Comparison of ENCODE assay signal across 13 cellular contexts in genomic region chr3:139620438-139620837, GRCh38. TPM values are rescaled to one million over a fixed set of nuclear protein-coding genes. Genes with fewer than 3 reads are reported as not detected.
DNase-seq lines count a peak whose midpoint lies in the region; TF ChIP-seq lines count a peak whose summit lies in the region.
"Had no signal": no experiment of that assay in that cellular context is flagged by ENCODE, and none has a peak within 500 bp of the region (broad histone marks: within the 10 kb centered on the region; RNA-seq: fewer than 3 reads in every experiment).

No MANE protein-coding gene starts in this region.

- H4K8ac ChIP-seq in neuronal stem cell (ENCODE audit: low read depth, low read length), result no peak overlapping the region

- H3K36me3 ChIP-seq in HEK293 (ENCODE audit: control insufficient read depth in 2 of 2, insufficient read depth in 1 of 2, low read length in 2 of 2) (no peaks in the 10 kb centered on the region), neuronal stem cell (replicated peaks in 1 of 2; ENCODE audit: control insufficient read depth in 2 of 2, insufficient read depth in 2 of 2, low read length in 2 of 2) (no peaks in the 10 kb centered on the region)
- H3K36me3 ChIP-seq: BE2C had no signal

- H3K9ac ChIP-seq in neuronal stem cell (ENCODE audit: low read depth, low read length, poor library complexity), result no peak overlapping the region

- WGBS in neuronal stem cell (ENCODE audit: extremely low coverage in 2 of 2, insufficient read length in 2 of 2, insufficient replicate concordance in 1 of 2), 2 donors, result no CpG with 5 or more reads among the region's 3 CpGs

- no peak overlapping the region for H2BK120ac ChIP-seq in neuronal stem cell (ENCODE audit: low read depth, low read length)

- no peak overlapping the region for H3K4me2 ChIP-seq in neuronal stem cell (ENCODE audit: insufficient read depth, low read length, poor library complexity, severe bottlenecking)
- H3K4me2 ChIP-seq: A549 had no signal

- no peak overlapping the region for H4K91ac ChIP-seq in neuronal stem cell (ENCODE audit: low read depth, low read length, poor library complexity)

- no peak overlapping the region for H3K23ac ChIP-seq in neuronal stem cell (ENCODE audit: low read depth, low read length, poor library complexity)

- no peak overlapping the region for H2BK15ac ChIP-seq in neuronal stem cell (ENCODE audit: low read length)

- no peak overlapping the region for H3K18ac ChIP-seq in neuronal stem cell (ENCODE audit: low read length)

- H3K4me3 ChIP-seq in HEK293 (ENCODE audit: low read depth, low read length), result no peak overlapping the region
- no peak overlapping the region for H3K4me3 ChIP-seq in epithelial cell of esophagus (ENCODE audit: low read length)
- no peak overlapping the region for H3K4me3 ChIP-seq in neuronal stem cell (ENCODE audit: low read length in 2 of 2)
- H3K4me3 ChIP-seq: A549 had no signal

- no peak overlapping the region for H2AK5ac ChIP-seq in neuronal stem cell (ENCODE audit: low read depth, low read length)

- CTCF ChIA-PET in HEK293 (lab: Yijun Ruan, JAX), result no interaction called here

- H2AFZ ChIP-seq in neuronal stem cell (ENCODE audit: low read length), result no peak overlapping the region

- no peaks in the 10 kb centered on the region for H3K9me3 ChIP-seq in HEK293 (ENCODE audit: control insufficient read depth, insufficient read depth, low read depth, low read length)
- no peaks in the 10 kb centered on the region for H3K9me3 ChIP-seq in neuronal stem cell (replicated peaks in 1 of 2; ENCODE audit: control insufficient read depth in 2 of 2, insufficient read depth in 1 of 2, low read depth in 1 of 2, low read length in 2 of 2)
- H3K9me3 ChIP-seq: A549, BE2C had no signal

- DNase-seq in DMS53 (lab: John Stamatoyannopoulos, UW) (peak; percentile 55), NCI-H69 (lab: John Stamatoyannopoulos, UW) (peak; percentile 35), epithelial cell of esophagus (ENCODE audit: low read depth) (peak; percentile 78), DMS79 treated with DMSO at 0.1 percent for 48 hours (lab: John Stamatoyannopoulos, UW) (no peak), SW480 (ENCODE audit: low spot score) (no peak), neuronal stem cell (ENCODE audit: low spot score) (no peak)
- DNase-seq: BE2C; CD4-positive, alpha-beta memory T cell; DMS153; IMR-90 had no signal

- H3K4me1 ChIP-seq in HEK293 (ENCODE audit: control insufficient read depth, insufficient read depth, low read length), result no peaks in the 10 kb centered on the region
- H3K4me1 ChIP-seq in neuronal stem cell (ENCODE audit: control insufficient read depth in 2 of 2, insufficient read depth in 1 of 2, low read depth in 1 of 2, low read length in 2 of 2), result no peaks in the 10 kb centered on the region
- H3K4me1 ChIP-seq: A549, BE2C had no signal

- H3K79me1 ChIP-seq in neuronal stem cell (ENCODE audit: low read depth, low read length), result no peaks in the 10 kb centered on the region

- no peak overlapping the region for H2BK12ac ChIP-seq in neuronal stem cell (ENCODE audit: low read length)

- no peak overlapping the region for H3K14ac ChIP-seq in neuronal stem cell (ENCODE audit: low read length)

- H3K27me3 ChIP-seq in neuronal stem cell (ENCODE audit: control insufficient read depth in 3 of 3, insufficient read depth in 3 of 3, low read depth in 1 of 3, low read length in 3 of 3), result no peaks in the 10 kb centered on the region
- H3K27me3 ChIP-seq: BE2C had no signal

- TF ChIP-seq CTCF in HEK293 (tag by site-specific recombination; IDR thresholded peaks at IDR 0.05) (no peak), epithelial cell of esophagus (IDR thresholded peaks at IDR 0.05; ENCODE audit: insufficient read depth, low read depth, low read length, missing control alignments) (no peak)

- H3K4ac ChIP-seq in neuronal stem cell (ENCODE audit: low read length), result no peak overlapping the region

- H3K27ac ChIP-seq in HEK293 (ENCODE audit: extremely low read depth, low read depth, low read length), result no peak overlapping the region
- no peak overlapping the region for H3K27ac ChIP-seq in neuronal stem cell (replicated peaks; ENCODE audit: low read length)
- H3K27ac ChIP-seq: A549, C4-2B had no signal

- POLR2A ChIA-PET in HEK293 (lab: Yijun Ruan, JAX), result no interaction called here

- H2BK5ac ChIP-seq in neuronal stem cell (ENCODE audit: low read length), result no peak overlapping the region

TF ChIP-seq in HEK293, 187 proteins besides CTCF, POLR2A, EP300 and RAD21:
- no peak for TF ChIP-seq ZNF239 (tag by site-specific recombination; IDR thresholded peaks at IDR 0.05)
- TF ChIP-seq ZNF677 (tag by site-specific recombination; IDR thresholded peaks at IDR 0.05), result no peak
- TF ChIP-seq ZNF146 (tag by site-specific recombination; IDR thresholded peaks at IDR 0.05), result 0 out of 2 replicates have a peak, but pooled peaks have one; percentile 9
- TF ChIP-seq, protein P1, sequence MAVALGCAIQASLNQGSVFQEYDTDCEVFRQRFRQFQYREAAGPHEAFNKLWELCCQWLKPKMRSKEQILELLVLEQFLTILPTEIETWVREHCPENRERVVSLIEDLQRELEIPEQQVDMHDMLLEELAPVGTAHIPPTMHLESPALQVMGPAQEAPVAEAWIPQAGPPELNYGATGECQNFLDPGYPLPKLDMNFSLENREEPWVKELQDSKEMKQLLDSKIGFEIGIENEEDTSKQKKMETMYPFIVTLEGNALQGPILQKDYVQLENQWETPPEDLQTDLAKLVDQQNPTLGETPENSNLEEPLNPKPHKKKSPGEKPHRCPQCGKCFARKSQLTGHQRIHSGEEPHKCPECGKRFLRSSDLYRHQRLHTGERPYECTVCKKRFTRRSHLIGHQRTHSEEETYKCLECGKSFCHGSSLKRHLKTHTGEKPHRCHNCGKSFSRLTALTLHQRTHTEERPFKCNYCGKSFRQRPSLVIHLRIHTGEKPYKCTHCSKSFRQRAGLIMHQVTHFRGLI (tag by site-specific recombination; IDR thresholded peaks at IDR 0.05), result no peak
- TF ChIP-seq ZBTB7A (tag by site-specific recombination; IDR thresholded peaks at IDR 0.05; ENCODE audit: low read depth), result no peak
- no peak for TF ChIP-seq ZNF202 (tag by site-specific recombination; IDR thresholded peaks at IDR 0.05; ENCODE audit: borderline replicate concordance)

RNA-seq across cellular contexts. Expression of gene NMNAT3, which starts 57.3 kb away (rescaled TPM):
- 0.20 TPM for polyA plus RNA-seq in neuronal stem cell (2013, experiment 1 of 2)
- polyA plus RNA-seq in neuronal stem cell (2013, experiment 2 of 2), result 0.24 TPM

Comparison
In these comparisons a context has a peak if more than half of its experiments do, and no peak if none do; other contexts are left out.
1. DNase-seq: peak in DMS53 (single experiment), NCI-H69 (single experiment) and epithelial cell of esophagus (single experiment); none in DMS79 treated with DMSO at 0.1 percent for 48 hours (single experiment), SW480 (single experiment) and neuronal stem cell (single experiment).